8 cellular contexts compared by ENCODE assay signal in the genomic region with DNA sequence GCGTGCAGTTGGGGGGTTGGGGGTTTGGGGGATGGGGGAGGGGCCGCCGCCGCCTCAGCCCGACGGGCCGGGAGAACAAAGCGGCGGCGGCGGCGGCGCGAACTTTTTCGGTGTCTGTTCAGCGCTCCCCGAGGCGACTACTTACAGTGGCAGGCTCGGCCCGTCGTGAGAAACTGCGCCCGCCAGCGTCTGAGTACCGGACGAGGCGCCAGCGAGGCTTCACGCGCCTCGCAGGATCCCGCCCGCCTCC. TPM values are rescaled to one million over a fixed set of nuclear protein-coding genes. Genes with fewer than 3 reads are reported as not detected.
DNase-seq lines count a peak whose midpoint lies in the region; ATAC-seq and TF ChIP-seq lines count a peak whose summit lies in the region.

No MANE protein-coding gene starts in this region.

- H3K9me3 Mint-ChIP-seq in T-helper 2 cell treated with Interferon-gamma antibody and Interleukin-4, amounts not matched to agents 5 μg/mL and 100 μg/mL, for 36 hours = no peaks in the 10 kb centered on the region

- H3K27me3 Mint-ChIP-seq in T-helper 2 cell treated with Interferon-gamma antibody and Interleukin-4, amounts not matched to agents 5 μg/mL and 100 μg/mL, for 36 hours (ENCODE audit: low read depth) = peaks cover 53% of the 10 kb centered on the region

- H3K4me1 ChIP-seq in A673 (ENCODE audit: insufficient read depth, low read length, poor library complexity, severe bottlenecking) (peaks cover 30% of the 10 kb centered on the region), ovary (ENCODE audit: insufficient read depth) (peaks cover 2% of the 10 kb centered on the region)

- intact Hi-C loops in A673 (cut with micrococcal nuclease; ENCODE audit: unreplicated experiment) = no loop called here
- intact Hi-C loops in ovary (cut with DNase I) = no loop called here

- H3K27me3 ChIP-seq in A673 (replicated peaks; ENCODE audit: insufficient read depth, low read depth, low read length, poor library complexity) (no peaks in the 10 kb centered on the region), ovary (no peaks in the 10 kb centered on the region)

- POLR2A ChIA-PET in A673 (lab: Charles Lee; ENCODE audit: low non-redundant PET) = no interaction called here

- H3K4me3 Mint-ChIP-seq in T-helper 2 cell treated with Interferon-gamma antibody and Interleukin-4, amounts not matched to agents 5 μg/mL and 100 μg/mL, for 36 hours = peak overlapping the region; percentile 34

- H3K27ac ChIP-seq in A673 (ENCODE audit: low read depth, low read length, poor library complexity, severe bottlenecking) (peak overlapping the region; percentile 76), ovary (peak overlapping the region; percentile 90 to 93)

- CTCF ChIA-PET in A673 (lab: Charles Lee) = interaction anchor here (0.6 kb wide), 1 partner anchor 21 kb away, joined by 7 read pairs; no protein-coding TSS in a partner anchor

- 0 to 1% methylated on average over 28 to 33 of the region's 33 CpGs; no CpG with 5 or more reads in 1 of the 3 donors for WGBS in ovary, 3 donors

- BruUV-seq in A673 (replicated peaks; lab: Mats Ljungman, UMichigan) = no TSS peak

- TF ChIP-seq CTCF in A673 (conservative IDR thresholded peaks at IDR 0.05; ENCODE audit: low read depth, low read length) (no peak), fibroblast of the aortic adventitia (IDR thresholded peaks at IDR 0.05; ENCODE audit: insufficient read depth, low read length) (no peak), ovary (IDR thresholded peaks at IDR 0.05) (no peak)

- DNase-seq in A673 (ENCODE audit: low spot score) (no peak), fibroblast of the aortic adventitia (ENCODE audit: low read depth) (peak; percentile 72), ovary (peak in 4 of 5 donors; percentile 84 to 90 (median 88)), COLO668 (lab: John Stamatoyannopoulos, UW; ENCODE audit: unreplicated experiment) (no peak), NCI-H1694 (lab: John Stamatoyannopoulos, UW) (no peak)
- no peak for DNase-seq in T-helper 2 cell treated with Interferon-gamma antibody and Interleukin-4, amounts not matched to agents 5 μg/mL and 100 μg/mL, for 36 hours (ENCODE audit: low spot score)

- ATAC-seq in GM21526 (IDR thresholded peaks at IDR 0.05; ENCODE audit: low FRiP score, unreplicated experiment) (peak; percentile 60), HG03025 (IDR thresholded peaks at IDR 0.05; ENCODE audit: low FRiP score, unreplicated experiment) (no peak)

- peaks cover 27% of the 10 kb centered on the region for H3K4me1 Mint-ChIP-seq in T-helper 2 cell treated with Interferon-gamma antibody and Interleukin-4, amounts not matched to agents 5 μg/mL and 100 μg/mL, for 36 hours (ENCODE audit: low read depth)

- TF ChIP-seq EP300 in ovary (IDR thresholded peaks at IDR 0.05) = no peak

- TF ChIP-seq POLR2A in ovary (IDR thresholded peaks at IDR 0.05) = no peak

- H3K36me3 ChIP-seq in A673 (ENCODE audit: insufficient read depth, low read length, poor library complexity, severe bottlenecking) (no peaks in the 10 kb centered on the region), ovary (no peaks in the 10 kb centered on the region)

- no peaks in the 10 kb centered on the region for H3K9me3 ChIP-seq in A673 (ENCODE audit: low read depth, low read length, poor library complexity, severe bottlenecking)
- no peaks in the 10 kb centered on the region for H3K9me3 ChIP-seq in ovary

- peaks cover 7% of the 10 kb centered on the region for H3K36me3 Mint-ChIP-seq in T-helper 2 cell treated with Interferon-gamma antibody and Interleukin-4, amounts not matched to agents 5 μg/mL and 100 μg/mL, for 36 hours (ENCODE audit: low read depth)

- H3K4me3 ChIP-seq in A673 (ENCODE audit: low read depth, low read length, poor library complexity, severe bottlenecking) (peak overlapping the region; percentile 67), fibroblast of the aortic adventitia (ENCODE audit: low read depth, low read length) (peak overlapping the region; percentile 88), ovary (peak overlapping the region; percentile 62)

- H3K27ac Mint-ChIP-seq in T-helper 2 cell treated with Interferon-gamma antibody and Interleukin-4, amounts not matched to agents 5 μg/mL and 100 μg/mL, for 36 hours = no peak overlapping the region

RNA-seq across cellular contexts. Expression of gene PRKD3, which starts 0.2 kb away (rescaled TPM):
- total RNA-seq in A673 (2021) (53.1 and 54.9 TPM in 2 replicates), fibroblast of the aortic adventitia (ENCODE audit: low replicate concordance) (55.8 and 77.9 TPM in 2 replicates), ovary (10 to 100 TPM; 30.4 to 48.8 (median 43.7) TPM)
- 10 to 100 TPM; 13.7 to 20.6 TPM for polyA plus RNA-seq in ovary

RNA-seq across cellular contexts. Expression of gene QPCT, which starts 20.0 kb away (rescaled TPM):
- total RNA-seq in A673 (2021) (2.2 and 4.2 TPM in 2 replicates), fibroblast of the aortic adventitia (ENCODE audit: low replicate concordance) (1.7 and 8.3 TPM in 2 replicates), ovary (1 to 10 TPM in 4 of 7 donors, under 1 TPM in 3; 0.35 to 3.3 (median 1.1) TPM)
- 10 to 100 TPM in 1 of 2 donors, 1 to 10 TPM in 1; 1.5 to 17.7 TPM for polyA plus RNA-seq in ovary

Comparison
In these comparisons a context has a peak if more than half of its experiments do, and no peak if none do; other contexts are left out.
1. DNase-seq: peak in fibroblast of the aortic adventitia (single experiment) and ovary (4 of 5); none in A673 (single experiment), T-helper 2 cell treated with Interferon-gamma antibody and Interleukin-4, amounts not matched to agents 5 μg/mL and 100 μg/mL, for 36 hours (single experiment), COLO668 (single experiment) and NCI-H1694 (single experiment).
2. Peak in every context shown above with its lines, with median percentiles within 50 percentile points of each other: H3K4me3 ChIP-seq.